Comparison of ENCODE assay signal across 8 cellular contexts in the genomic region with DNA sequence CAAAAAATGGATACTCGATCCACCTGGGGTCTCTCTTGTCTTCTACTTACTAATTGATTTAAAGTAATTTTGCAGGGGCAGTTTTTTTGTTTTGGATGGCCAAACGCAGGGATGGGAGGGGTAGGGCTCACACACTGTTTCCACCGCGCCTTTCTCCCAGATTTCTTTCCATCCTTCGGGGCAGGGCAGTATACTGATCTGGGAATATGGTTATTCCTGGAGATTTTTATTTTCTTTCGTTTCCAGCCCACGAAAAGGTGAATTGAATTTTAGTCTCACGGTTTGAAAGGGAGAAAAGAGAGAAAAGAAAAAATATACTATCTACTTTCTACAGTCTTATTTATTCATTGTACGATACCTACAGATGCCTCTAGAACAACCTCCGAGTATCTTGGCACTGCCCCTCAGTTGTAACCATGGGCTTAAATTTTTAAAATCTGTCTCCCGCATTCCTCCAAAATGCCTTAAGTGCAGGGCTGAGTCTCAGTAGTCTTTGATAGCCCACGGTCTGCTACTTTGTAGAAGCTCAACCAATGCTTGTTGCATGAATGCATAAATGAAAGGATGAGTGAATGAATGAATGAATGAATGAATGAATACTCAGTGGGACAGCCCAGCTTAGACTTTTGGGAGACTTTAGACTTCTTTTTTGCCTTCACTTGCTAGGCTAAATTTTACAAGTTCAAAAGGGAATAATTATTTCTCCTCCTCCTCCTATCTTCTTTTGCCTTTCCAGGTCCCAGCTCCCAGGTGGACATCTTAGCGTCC. TPM values are rescaled to one million over a fixed set of nuclear protein-coding genes. Genes with fewer than 3 reads are reported as not detected.
A peak's percentile ranks its signal among the peaks of the same experiment; 100 is the strongest.
DNase-seq lines count a peak whose midpoint lies in the region; ATAC-seq, FAIRE-seq and TF ChIP-seq lines count a peak whose summit lies in the region.

No MANE protein-coding gene starts in this region.

- H3K27me3 Mint-ChIP-seq in memory B cell = peaks cover 2% of the 10 kb centered on the region

- peak overlapping the region; percentile 95 for H3K27ac Mint-ChIP-seq in memory B cell

- in situ Hi-C loops in HAP-1 (cut with MboI; ENCODE audit: low sequenced_read_pairs) = no loop called here
- in situ Hi-C loops in astrocyte of the cerebellum (cut with HindIII; ENCODE audit: low sequenced_read_pairs) = no loop called here

- no peaks in the 10 kb centered on the region for H3K36me3 Mint-ChIP-seq in memory B cell

- H3K4me3 Mint-ChIP-seq in memory B cell = peak overlapping the region; percentile 91

- intact Hi-C loops in A673 (cut with micrococcal nuclease; ENCODE audit: unreplicated experiment) = loop anchor here (1.0 to 10.0 kb wide), 5 partner anchors 39 to 197 kb away; no protein-coding TSS in a partner anchor

- ATAC-seq in memory B cell (ENCODE audit: low read depth) (no peak), HG03045 (IDR thresholded peaks at IDR 0.05; ENCODE audit: unreplicated experiment) (no peak), HG03039 (IDR thresholded peaks at IDR 0.05; ENCODE audit: unreplicated experiment) (no peak), GM19023 (IDR thresholded peaks at IDR 0.05; ENCODE audit: unreplicated experiment) (no peak)

- H3K36me3 ChIP-seq in A673 (ENCODE audit: insufficient read depth, low read length, poor library complexity, severe bottlenecking) (no peaks in the 10 kb centered on the region), HAP-1 (replicated peaks) (no peaks in the 10 kb centered on the region)

- H3K9me3 ChIP-seq in A673 (ENCODE audit: low read depth, low read length, poor library complexity, severe bottlenecking) = no peaks in the 10 kb centered on the region
- no peaks in the 10 kb centered on the region for H3K9me3 ChIP-seq in HAP-1

- peaks cover 8% of the 10 kb centered on the region for H3K4me1 ChIP-seq in A673 (ENCODE audit: insufficient read depth, low read length, poor library complexity, severe bottlenecking)
- H3K4me1 ChIP-seq in HAP-1 = peaks cover 4% of the 10 kb centered on the region; the same call in 1 of the 2 replicates

- TF ChIP-seq CTCF in A673 (conservative IDR thresholded peaks at IDR 0.05; ENCODE audit: low read depth, low read length) = no peak
- TF ChIP-seq CTCF in astrocyte of the cerebellum (IDR thresholded peaks at IDR 0.05; ENCODE audit: low read depth, low read length, missing control alignments) = no peak

- H3K9me3 Mint-ChIP-seq in memory B cell = no peaks in the 10 kb centered on the region

- POLR2A ChIA-PET in A673 (lab: Charles Lee; ENCODE audit: low non-redundant PET) = interaction anchor here (0.6 kb wide), 1 partner anchor 780 kb away, joined by 3 read pairs; no protein-coding TSS in a partner anchor

- peak overlapping the region; percentile 58 for H3K27ac ChIP-seq in A673 (ENCODE audit: low read depth, low read length, poor library complexity, severe bottlenecking)

- no TSS peak for BruUV-seq in A673 (replicated peaks; lab: Mats Ljungman, UMichigan)

- H3K27me3 ChIP-seq in A673 (replicated peaks; ENCODE audit: insufficient read depth, low read depth, low read length, poor library complexity) = no peaks in the 10 kb centered on the region
- H3K27me3 ChIP-seq in HAP-1 (ENCODE audit: low read depth) = no peaks in the 10 kb centered on the region

- peak overlapping the region; percentile 65 for H3K4me3 ChIP-seq in A673 (ENCODE audit: low read depth, low read length, poor library complexity, severe bottlenecking)
- peak overlapping the region; percentile 53 for H3K4me3 ChIP-seq in HAP-1
- peak overlapping the region; percentile 67 for H3K4me3 ChIP-seq in astrocyte of the cerebellum (ENCODE audit: low read depth, low read length)

- FAIRE-seq in RCC 7860 (lab: Jason Lieb, UNC) = no peak

- peak; percentile 40 for DNase-seq in A673 (ENCODE audit: low spot score)
- DNase-seq in HAP-1 (ENCODE audit: low spot score in 2 of 2) = peak; percentile 75 to 79
- no peak for DNase-seq in astrocyte of the cerebellum (ENCODE audit: low read depth)
- peak; percentile 58 to 66 for DNase-seq in memory B cell (ENCODE audit: low spot score in 2 of 2)
- no peak for DNase-seq in RCC 7860 (ENCODE audit: low spot score)

- CTCF ChIA-PET in A673 (lab: Charles Lee) = interaction anchor here (0.5 kb wide), 1 partner anchor 605 kb away, joined by 3 read pairs; no protein-coding TSS in a partner anchor

- H3K4me1 Mint-ChIP-seq in memory B cell = peaks cover 29% of the 10 kb centered on the region

RNA-seq across cellular contexts. Expression of a gene that starts 18.1 kb away (rescaled TPM):
- 70.5 and 81.1 TPM in 2 replicates for total RNA-seq in A673 (2021)

Comparison
In these comparisons a context has a peak if more than half of its experiments do, and no peak if none do; other contexts are left out.
1. DNase-seq: peak in A673 (single experiment), HAP-1 (2 of 2) and memory B cell (2 of 2); none in astrocyte of the cerebellum (single experiment) and RCC 7860 (single experiment).
2. Peak in every context shown above with its lines, with median percentiles within 50 percentile points of each other: H3K4me3 ChIP-seq.